Comparison of ENCODE assay signal across 17 cellular contexts in the genomic region with DNA sequence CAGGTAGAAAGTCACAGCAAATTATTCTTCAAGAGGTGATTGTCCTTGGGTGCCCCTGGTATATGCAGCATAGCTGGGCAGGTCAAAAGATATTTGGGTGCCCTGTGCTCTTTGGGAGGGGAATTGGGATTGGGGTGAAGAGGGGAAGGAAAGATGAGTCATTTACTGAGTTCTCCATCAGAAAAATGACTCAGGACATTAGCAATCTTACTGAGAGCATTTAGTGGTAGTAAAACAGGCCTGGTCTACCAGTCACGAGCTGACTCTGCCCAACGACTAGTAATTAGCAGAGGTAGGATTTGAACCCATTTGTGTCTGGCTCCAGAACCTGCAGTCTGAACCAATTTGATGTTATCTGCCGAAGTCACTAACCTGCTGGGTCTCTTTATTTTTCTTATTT. TPM values are rescaled to one million over a fixed set of nuclear protein-coding genes. Genes with fewer than 3 reads are reported as not detected.
DNase-seq lines count a peak whose midpoint lies in the region; ATAC-seq, FAIRE-seq and TF ChIP-seq lines count a peak whose summit lies in the region.
"Had no signal": no experiment of that assay in that cellular context is flagged by ENCODE, and none has a peak within 500 bp of the region (broad histone marks: within the 10 kb centered on the region; RNA-seq: fewer than 3 reads in every experiment).

No MANE protein-coding gene starts in this region.

- CTCF ChIA-PET in activated CD8-positive, alpha-beta memory T cell treated with anti-CD3 and anti-CD28 coated beads, Interleukin-2, amount 10 ng/mL, durations not matched to agents 7 days and 5 days (lab: Charles Lee), result no interaction called here
- CTCF ChIA-PET in K562 (lab: Yijun Ruan, JAX; ENCODE audit: low intra/inter-chr PET ratio) (interaction anchor here (0.7 kb wide), 1 partner anchor 111 kb away, joined by 6 read pairs; no protein-coding TSS in a partner anchor), RWPE1 (lab: Yijun Ruan, JAX) (no interaction called here)

- in situ Hi-C loops in K562 (cut with MboI), result loop anchor here (10.0 kb wide), 1 partner anchor 923 kb away; no protein-coding TSS in a partner anchor

- no peak overlapping the region for H3K4me3 Mint-ChIP-seq in activated CD8-positive, alpha-beta memory T cell treated with anti-CD3 and anti-CD28 coated beads, Interleukin-2, amount 10 ng/mL, durations not matched to agents 7 days and 5 days
- H3K4me3 Mint-ChIP-seq: CD4-positive, CD25-positive, alpha-beta regulatory T cell had no signal

- H3K27me3 ChIP-seq in K562 (ENCODE audit: control insufficient read depth in 2 of 2, insufficient read depth in 2 of 2, low read length in 2 of 2) (peaks cover 0 to 8% of the 10 kb centered on the region in 2 experiments; a peak in 3 of 5 replicates), foreskin keratinocyte (peaks cover 19% of the 10 kb centered on the region)

- TF ChIP-seq EP300 in K562 (IDR thresholded peaks at IDR 0.05; ENCODE audit: low read length), result no peak

- no peak overlapping the region for H3K4me2 ChIP-seq in K562 (ENCODE audit: insufficient read depth, low read length)
- H3K4me2 ChIP-seq: BLaER1 treated with 17β-estradiol and CSF1 and Interleukin-3, amounts not matched to agents 10 nM and 100 nM had no signal

- no peaks in the 10 kb centered on the region for H3K36me3 Mint-ChIP-seq in activated CD8-positive, alpha-beta memory T cell treated with anti-CD3 and anti-CD28 coated beads, Interleukin-2, amount 10 ng/mL, durations not matched to agents 7 days and 5 days
- H3K36me3 Mint-ChIP-seq: CD4-positive, CD25-positive, alpha-beta regulatory T cell had no signal

- no TSS peak for BruUV-seq in K562 (replicated peaks; lab: Mats Ljungman, UMichigan)

- H3K9ac ChIP-seq in K562 (ENCODE audit: insufficient read depth in 1 of 2, low read depth in 2 of 2, low read length in 2 of 2) (no peak overlapping the region), kidney (ENCODE audit: low read length in 2 of 2) (no peak overlapping the region)
- H3K9ac ChIP-seq: BLaER1 treated with 17β-estradiol and CSF1 and Interleukin-3, amounts not matched to agents 10 nM and 100 nM had no signal

- 1% methylated on average over 3 of the region's 3 CpGs for WGBS in K562 (ENCODE audit: insufficient coverage, low coverage, missing lambda C conversion rate)

- H3K27me3 Mint-ChIP-seq in activated CD8-positive, alpha-beta memory T cell treated with anti-CD3 and anti-CD28 coated beads, Interleukin-2, amount 10 ng/mL, durations not matched to agents 7 days and 5 days, result peaks cover 20% of the 10 kb centered on the region

- no peak overlapping the region for H3K27ac Mint-ChIP-seq in activated CD8-positive, alpha-beta memory T cell treated with anti-CD3 and anti-CD28 coated beads, Interleukin-2, amount 10 ng/mL, durations not matched to agents 7 days and 5 days
- H3K27ac Mint-ChIP-seq: CD4-positive, CD25-positive, alpha-beta regulatory T cell had no signal

- H3K9me3 ChIP-seq in K562 (replicated peaks; ENCODE audit: control insufficient read depth, insufficient read depth, low read depth, low read length) (no peaks in the 10 kb centered on the region), kidney (ENCODE audit: control insufficient read depth in 1 of 2, low read length in 2 of 2) (no peaks in the 10 kb centered on the region)
- H3K9me3 ChIP-seq: BLaER1 treated with 17β-estradiol and CSF1 and Interleukin-3, amounts not matched to agents 10 nM and 100 nM; HAP-1 had no signal

- no peaks in the 10 kb centered on the region for H4K20me1 ChIP-seq in K562 (replicated peaks; ENCODE audit: control insufficient read depth, insufficient read depth, low read length)

- no peaks in the 10 kb centered on the region for H3K79me2 ChIP-seq in K562 (ENCODE audit: control insufficient read depth, insufficient read depth, low read length)

- H3K4me1 ChIP-seq in K562 (replicated peaks in 1 of 2; ENCODE audit: control insufficient read depth in 2 of 2, insufficient read depth in 2 of 2, low read length in 2 of 2), result peaks cover 0 to under 1% of the 10 kb centered on the region in 2 experiments; a peak in 2 of 5 replicates
- no peaks in the 10 kb centered on the region for H3K4me1 ChIP-seq in foreskin keratinocyte
- H3K4me1 ChIP-seq in kidney (ENCODE audit: control insufficient read depth in 1 of 2, insufficient read depth in 1 of 2, low read depth in 1 of 2, low read length in 2 of 2), result no peaks in the 10 kb centered on the region
- H3K4me1 ChIP-seq: HAP-1 had no signal

- H3K4me3 ChIP-seq in K562, result no peak overlapping the region
- H3K4me3 ChIP-seq in kidney (ENCODE audit: low read length in 2 of 2), result no peak overlapping the region
- H3K4me3 ChIP-seq: BLaER1 treated with 17β-estradiol and CSF1 and Interleukin-3, amounts not matched to agents 10 nM and 100 nM; HAP-1 had no signal

- peak; percentile 4 for DNase-seq in activated CD8-positive, alpha-beta memory T cell treated with anti-CD3 and anti-CD28 coated beads, Interleukin-2, amount 10 ng/mL, durations not matched to agents 7 days and 5 days
- DNase-seq in activated CD8-positive, alpha-beta memory T cell treated with anti-CD3 and anti-CD28 coated beads for 24 hours, result no peak
- DNase-seq in M059J (ENCODE audit: low read depth) (peak; percentile 71), K562 (ENCODE audit: extremely low read depth in 1 of 4, low spot score in 3 of 4) (no peak), foreskin keratinocyte (no peak), kidney (no peak), RWPE1 (ENCODE audit: low spot score) (no peak)
- DNase-seq: Calu3; CD4-positive, CD25-positive, alpha-beta regulatory T cell; DMS79; GF-D8 had no signal

- ATAC-seq in activated CD8-positive, alpha-beta memory T cell treated with anti-CD3 and anti-CD28 coated beads, Interleukin-2, amount 10 ng/mL, durations not matched to agents 7 days and 5 days, result no peak
- ATAC-seq in K562, result no peak
- ATAC-seq in foreskin keratinocyte, result peak; percentile 77
- no peak for ATAC-seq in GM19023 (IDR thresholded peaks at IDR 0.05; ENCODE audit: unreplicated experiment)

- TF ChIP-seq CTCF in K562 (IDR thresholded peaks at IDR 0.05 in 2 of 3, conservative IDR thresholded peaks at IDR 0.05 in 1 of 3; ENCODE audit: insufficient read depth in 2 of 3, low read depth in 1 of 3, low read length in 3 of 3) (no peak), foreskin keratinocyte (conservative IDR thresholded peaks at IDR 0.05) (no peak), kidney (IDR thresholded peaks at IDR 0.05; ENCODE audit: borderline replicate concordance, extremely low read depth, insufficient read depth) (no peak), RWPE1 (conservative IDR thresholded peaks at IDR 0.05; ENCODE audit: low read depth) (no peak)

- H3K27ac ChIP-seq in K562 (ENCODE audit: extremely low read depth, low read depth, low read length) (no peak overlapping the region), foreskin keratinocyte (no peak overlapping the region), kidney (ENCODE audit: low read depth in 2 of 2, low read length in 2 of 2) (no peak overlapping the region), RWPE1 (no peak overlapping the region)
- H3K27ac ChIP-seq: 22Rv1; BLaER1 treated with 17β-estradiol and CSF1 and Interleukin-3, amounts not matched to agents 10 nM and 100 nM; HL-60 had no signal

- intact Hi-C loops in K562 (cut with micrococcal nuclease), result loop anchor here (10.0 kb wide), 2 partner anchors 893 to 923 kb away; no protein-coding TSS in a partner anchor
- intact Hi-C loops in kidney (cut with DNase I), result no loop called here

- POLR2A ChIA-PET in K562 (lab: Yijun Ruan, JAX) (interaction anchor here (0.7 kb wide), 1 partner anchor 929 kb away, joined by 3 read pairs; no protein-coding TSS in a partner anchor), RWPE1 (lab: Yijun Ruan, JAX; ENCODE audit: low non-redundant PET) (no interaction called here)

- TF ChIP-seq RAD21 in K562 (CRISPR knock-in tag; conservative IDR thresholded peaks at IDR 0.05 in 1 of 2, IDR thresholded peaks at IDR 0.05 in 1 of 2), result no peak

- TF ChIP-seq POLR2A in K562 (conservative IDR thresholded peaks at IDR 0.05), result no peak

- no peaks in the 10 kb centered on the region for H3K9me1 ChIP-seq in K562 (ENCODE audit: control insufficient read depth, insufficient read depth, low read length)

- FAIRE-seq in K562 (lab: Jason Lieb, UNC) (no peak), kidney (lab: Jason Lieb, UNC) (no peak)
- FAIRE-seq: H1 had no signal

- no peak overlapping the region for H2AFZ ChIP-seq in K562 (ENCODE audit: low read depth, low read length)

- H3K9me3 Mint-ChIP-seq in activated CD8-positive, alpha-beta memory T cell treated with anti-CD3 and anti-CD28 coated beads, Interleukin-2, amount 10 ng/mL, durations not matched to agents 7 days and 5 days (ENCODE audit: low read depth), result no peaks in the 10 kb centered on the region
- H3K9me3 Mint-ChIP-seq: CD4-positive, CD25-positive, alpha-beta regulatory T cell had no signal

- H3K4me1 Mint-ChIP-seq in activated CD8-positive, alpha-beta memory T cell treated with anti-CD3 and anti-CD28 coated beads, Interleukin-2, amount 10 ng/mL, durations not matched to agents 7 days and 5 days, result no peaks in the 10 kb centered on the region

- H3K36me3 ChIP-seq in K562 (ENCODE audit: control insufficient read depth, insufficient read depth, low read length), result no peaks in the 10 kb centered on the region
- no peaks in the 10 kb centered on the region for H3K36me3 ChIP-seq in kidney (ENCODE audit: control insufficient read depth in 1 of 2, insufficient read depth in 2 of 2, low read length in 2 of 2)
- H3K36me3 ChIP-seq: BLaER1 treated with 17β-estradiol and CSF1 and Interleukin-3, amounts not matched to agents 10 nM and 100 nM; HAP-1 had no signal

RNA-seq across cellular contexts. Expression of gene GRIN2A, which starts 6.0 kb away (rescaled TPM):
- total RNA-seq in activated CD8-positive, alpha-beta memory T cell treated with anti-CD3 and anti-CD28 coated beads, Interleukin-2, amount 10 ng/mL, durations not matched to agents 7 days and 5 days, result not detected
- 8.6 and 9.8 TPM in 2 replicates for total RNA-seq in M059J (2014; rRNA removed; shearing (Covaris generic))
- total RNA-seq in K562 (2011; cell fraction: chromatin; rRNA removed; ENCODE audit: low replicate concordance), result not detected in 2 replicates
- not detected in 2 replicates for total RNA-seq in K562 (2011; cell fraction: nucleolus; rRNA removed)
- under 0.01 TPM in 1 of 2 replicates, not detected in the other for total RNA-seq in K562 (2011; cell fraction: nucleoplasm; rRNA removed)
- total RNA-seq in K562 (2014; rRNA removed) (not detected in 2 replicates), K562 (2014; rRNA removed; fragmentation: Illumina TruSeq; extraction: Trizol) (not detected in 2 replicates), K562 (2015; rRNA removed; fragmentation: Illumina TruSeq; extraction: Trizol) (not detected in 2 replicates), K562 (2021) (not detected in 2 replicates), foreskin keratinocyte (not detected in 2 replicates), kidney (6.5 TPM)
- polyA plus RNA-seq in K562 (2011; rRNA removed) (not detected in 2 replicates), K562 (2014; fragmentation: Illumina TruSeq; extraction: Trizol) (not detected in 2 replicates), K562 (2014; fragmentation: Nextera tagmentation; extraction: Ambion mirVana) (not detected), K562 (2014; rRNA removed) (not detected in 2 replicates), foreskin keratinocyte (not detected in 2 replicates), kidney (ENCODE audit: insufficient read depth, low read depth, low replicate concordance) (0.28 TPM)
- not detected in 2 replicates for polyA plus RNA-seq in K562 (2011; cell fraction: cytosol; rRNA removed)
- polyA plus RNA-seq in K562 (2011; cell fraction: nucleus; rRNA removed), result not detected in 2 replicates
- 0.01 and 0.08 TPM in 2 replicates for polyA plus RNA-seq in K562 (2012)
- 0.28 TPM in 1 of 2 replicates, not detected in the other for polyA minus RNA-seq in K562 (2011; rRNA and poly(A)+ RNA removed)
- polyA minus RNA-seq in K562 (2011; cell fraction: cytosol; rRNA and poly(A)+ RNA removed), result not detected in 2 replicates
- polyA minus RNA-seq in K562 (2011; cell fraction: nucleus; rRNA and poly(A)+ RNA removed), result not detected in 2 replicates
- total RNA-seq: CD4-positive, CD25-positive, alpha-beta regulatory T cell had no signal
- polyA plus RNA-seq: CD4-positive, CD25-positive, alpha-beta regulatory T cell had no signal

Comparison
In these comparisons a context has a peak if more than half of its experiments do, and no peak if none do; other contexts are left out.
1. DNase-seq: peak in activated CD8-positive, alpha-beta memory T cell treated with anti-CD3 and anti-CD28 coated beads, Interleukin-2, amount 10 ng/mL, durations not matched to agents 7 days and 5 days (single experiment) and M059J (single experiment); none in activated CD8-positive, alpha-beta memory T cell treated with anti-CD3 and anti-CD28 coated beads for 24 hours (single experiment), K562 (0 of 4), foreskin keratinocyte (0 of 2), kidney (single experiment) and RWPE1 (single experiment).